Comparison of ENCODE assay signal across 1 cellular context in the genomic region with DNA sequence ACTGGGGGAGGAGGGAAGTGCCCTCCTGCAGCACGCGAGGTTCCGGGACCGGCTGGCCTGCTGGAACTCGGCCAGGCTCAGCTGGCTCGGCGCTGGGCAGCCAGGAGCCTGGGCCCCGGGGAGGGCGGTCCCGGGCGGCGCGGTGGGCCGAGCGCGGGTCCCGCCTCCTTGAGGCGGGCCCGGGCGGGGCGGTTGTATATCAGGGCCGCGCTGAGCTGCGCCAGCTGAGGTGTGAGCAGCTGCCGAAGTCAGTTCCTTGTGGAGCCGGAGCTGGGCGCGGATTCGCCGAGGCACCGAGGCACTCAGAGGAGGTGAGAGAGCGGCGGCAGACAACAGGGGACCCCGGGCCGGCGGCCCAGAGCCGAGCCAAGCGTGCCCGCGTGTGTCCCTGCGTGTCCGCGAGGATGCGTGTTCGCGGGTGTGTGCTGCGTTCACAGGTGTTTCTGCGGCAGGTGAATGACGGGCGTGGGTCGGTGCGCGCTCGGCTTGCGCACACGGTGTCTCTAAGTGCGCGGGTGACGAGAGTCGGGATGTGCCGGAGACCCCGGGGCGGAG.
TF ChIP-seq lines count a peak whose summit lies in the region.

A gene (plus strand): TSS at position 227 of the 555 bp plus-strand sequence. CDS start 5,388 bp downstream, outside the sequence.

TF ChIP-seq in HEK293, 187 proteins besides CTCF, POLR2A, EP300 and RAD21 (continued from another document):
- TF ChIP-seq, protein P1, sequence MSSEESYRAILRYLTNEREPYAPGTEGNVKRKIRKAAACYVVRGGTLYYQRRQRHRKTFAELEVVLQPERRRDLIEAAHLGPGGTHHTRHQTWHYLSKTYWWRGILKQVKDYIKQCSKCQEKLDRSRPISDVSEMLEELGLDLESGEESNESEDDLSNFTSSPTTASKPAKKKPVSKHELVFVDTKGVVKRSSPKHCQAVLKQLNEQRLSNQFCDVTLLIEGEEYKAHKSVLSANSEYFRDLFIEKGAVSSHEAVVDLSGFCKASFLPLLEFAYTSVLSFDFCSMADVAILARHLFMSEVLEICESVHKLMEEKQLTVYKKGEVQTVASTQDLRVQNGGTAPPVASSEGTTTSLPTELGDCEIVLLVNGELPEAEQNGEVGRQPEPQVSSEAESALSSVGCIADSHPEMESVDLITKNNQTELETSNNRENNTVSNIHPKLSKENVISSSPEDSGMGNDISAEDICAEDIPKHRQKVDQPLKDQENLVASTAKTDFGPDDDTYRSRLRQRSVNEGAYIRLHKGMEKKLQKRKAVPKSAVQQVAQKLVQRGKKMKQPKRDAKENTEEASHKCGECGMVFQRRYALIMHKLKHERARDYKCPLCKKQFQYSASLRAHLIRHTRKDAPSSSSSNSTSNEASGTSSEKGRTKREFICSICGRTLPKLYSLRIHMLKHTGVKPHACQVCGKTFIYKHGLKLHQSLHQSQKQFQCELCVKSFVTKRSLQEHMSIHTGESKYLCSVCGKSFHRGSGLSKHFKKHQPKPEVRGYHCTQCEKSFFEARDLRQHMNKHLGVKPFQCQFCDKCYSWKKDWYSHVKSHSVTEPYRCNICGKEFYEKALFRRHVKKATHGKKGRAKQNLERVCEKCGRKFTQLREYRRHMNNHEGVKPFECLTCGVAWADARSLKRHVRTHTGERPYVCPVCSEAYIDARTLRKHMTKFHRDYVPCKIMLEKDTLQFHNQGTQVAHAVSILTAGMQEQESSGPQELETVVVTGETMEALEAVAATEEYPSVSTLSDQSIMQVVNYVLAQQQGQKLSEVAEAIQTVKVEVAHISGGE (tag by site-specific recombination; conservative IDR thresholded peaks at IDR 0.05; ENCODE audit: low read depth), result no peak; the same call in 1 of the 2 replicates
- TF ChIP-seq ZFP41 (tag by site-specific recombination; IDR thresholded peaks at IDR 0.05; ENCODE audit: borderline replicate concordance) (peak; percentile 60; the same call in 1 of the 2 replicates), ZNF112 (tag by site-specific recombination; IDR thresholded peaks at IDR 0.05) (no peak), ZNF660 (tag by site-specific recombination; IDR thresholded peaks at IDR 0.05) (peak; percentile 96), ZNF549 (tag by site-specific recombination; IDR thresholded peaks at IDR 0.05) (no peak), ZNF140 (tag by site-specific recombination; IDR thresholded peaks at IDR 0.05) (no peak), ZSCAN16 (tag by site-specific recombination; IDR thresholded peaks at IDR 0.05) (0 out of 2 replicates have a peak, but pooled peaks have one; percentile 12), ZNF23 (tag by site-specific recombination; IDR thresholded peaks at IDR 0.05; ENCODE audit: borderline replicate concordance) (no peak), ZFP69B (tag by site-specific recombination; IDR thresholded peaks at IDR 0.05) (no peak; the same call in 1 of the 2 replicates), ZNF791 (tag by site-specific recombination; IDR thresholded peaks at IDR 0.05) (no peak), MZF1 (tag by site-specific recombination; IDR thresholded peaks at IDR 0.05; ENCODE audit: borderline replicate concordance) (no peak), ZNF777 (tag by site-specific recombination; IDR thresholded peaks at IDR 0.05; ENCODE audit: borderline replicate concordance) (0 out of 2 replicates have a peak, but pooled peaks have one; percentile 33), HOXC10 (CRISPR knock-in tag; IDR thresholded peaks at IDR 0.05) (0 out of 2 replicates have a peak, but pooled peaks have one; percentile 68), ZNF776 (tag by site-specific recombination; IDR thresholded peaks at IDR 0.05; ENCODE audit: borderline replicate concordance) (no peak), ZNF623 (tag by site-specific recombination; IDR thresholded peaks at IDR 0.05) (no peak; the same call in 1 of the 2 replicates)
- TF ChIP-seq, protein P2, sequence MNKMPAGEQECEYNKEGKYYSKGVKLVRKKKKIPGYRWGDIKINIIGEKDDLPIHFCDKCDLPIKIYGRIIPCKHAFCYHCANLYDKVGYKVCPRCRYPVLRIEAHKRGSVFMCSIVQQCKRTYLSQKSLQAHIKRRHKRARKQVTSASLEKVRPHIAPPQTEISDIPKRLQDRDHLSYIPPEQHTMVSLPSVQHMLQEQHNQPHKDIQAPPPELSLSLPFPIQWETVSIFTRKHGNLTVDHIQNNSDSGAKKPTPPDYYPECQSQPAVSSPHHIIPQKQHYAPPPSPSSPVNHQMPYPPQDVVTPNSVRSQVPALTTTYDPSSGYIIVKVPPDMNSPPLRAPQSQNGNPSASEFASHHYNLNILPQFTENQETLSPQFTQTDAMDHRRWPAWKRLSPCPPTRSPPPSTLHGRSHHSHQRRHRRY (tag by site-specific recombination; IDR thresholded peaks at IDR 0.05), result no peak
